Comparison of ENCODE assay signal across 13 cellular contexts in the genomic region with DNA sequence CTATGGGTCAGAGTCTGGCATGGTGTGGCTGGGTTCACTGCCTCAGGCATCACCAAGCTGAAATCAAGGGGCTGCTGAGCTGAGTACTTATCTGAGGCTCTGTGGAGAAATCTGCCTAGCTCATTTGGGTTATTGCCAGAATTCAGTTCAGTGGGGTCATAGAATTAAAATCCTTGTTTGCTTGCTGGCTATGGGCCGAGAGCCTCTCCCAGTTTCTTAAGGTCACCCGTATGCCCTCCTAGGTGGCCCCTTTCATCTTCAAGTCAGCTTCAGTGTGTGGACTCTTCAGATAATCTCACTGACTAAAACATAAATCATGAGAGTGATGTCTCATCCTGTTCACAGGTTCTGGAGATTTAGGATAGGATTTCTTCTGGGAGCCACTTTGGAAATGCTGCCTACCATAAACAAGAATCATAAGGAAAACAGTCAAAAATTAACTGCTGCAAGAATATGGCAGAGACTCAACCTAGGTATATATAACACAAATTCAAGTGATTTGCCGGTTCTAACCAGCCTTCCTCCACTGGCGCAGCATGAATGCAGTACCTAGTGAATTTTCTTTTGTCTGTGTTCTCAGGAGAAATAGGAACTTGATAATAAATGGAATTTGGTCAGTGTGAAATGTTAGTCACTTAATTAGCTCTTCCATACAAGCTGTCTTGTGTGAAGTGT. TPM values are rescaled to one million over a fixed set of nuclear protein-coding genes. Genes with fewer than 3 reads are reported as not detected.
DNase-seq lines count a peak whose midpoint lies in the region; ATAC-seq and TF ChIP-seq lines count a peak whose summit lies in the region.
"Had no signal": no experiment of that assay in that cellular context is flagged by ENCODE, and none has a peak within 500 bp of the region (broad histone marks: within the 10 kb centered on the region; RNA-seq: fewer than 3 reads in every experiment).

No MANE protein-coding gene starts in this region.

- WGBS in right cardiac atrium = 63% methylated on average over 4 of the region's 4 CpGs

- DNase-seq in right cardiac atrium (peak in 1 of 3 donors; percentile 28), Right ventricle myocardium superior (no peak), astrocyte of the hippocampus (ENCODE audit: low read depth, low spot score) (peak; percentile 45), lower lobe of right lung (peak; percentile 38), UCSD-AML1 (lab: John Stamatoyannopoulos, UW; ENCODE audit: unreplicated experiment) (no peak), NCI-H510A treated with DMSO at 0.1 percent for 48 hours (lab: John Stamatoyannopoulos, UW) (no peak), islet precursor cell (no peak), glomerular visceral epithelial cell (ENCODE audit: extremely low spot score) (no peak)
- DNase-seq: activated T-cell treated with anti-CD3 and anti-CD28 coated beads, Interleukin-2, amount 50 U/mL, for 24 hours; effector memory CD8-positive, alpha-beta T cell; MV-4-11; NCI-H524; occipital lobe had no signal

- H3K9me3 ChIP-seq in right cardiac atrium (ENCODE audit: control insufficient read depth, low read length) = no peaks in the 10 kb centered on the region
- no peaks in the 10 kb centered on the region for H3K9me3 ChIP-seq in lower lobe of right lung

- H3K27me3 ChIP-seq in right cardiac atrium (ENCODE audit: control insufficient read depth, insufficient read depth) = no peaks in the 10 kb centered on the region
- no peaks in the 10 kb centered on the region for H3K27me3 ChIP-seq in lower lobe of right lung (ENCODE audit: low read depth)

- TF ChIP-seq CTCF in lower lobe of right lung (IDR thresholded peaks at IDR 0.05) = no peak

- no peaks in the 10 kb centered on the region for H3K4me1 ChIP-seq in right cardiac atrium (ENCODE audit: control insufficient read depth, insufficient read depth, low read length)
- H3K4me1 ChIP-seq in lower lobe of right lung = peaks cover 21% of the 10 kb centered on the region

- H3K27ac ChIP-seq in right cardiac atrium (ENCODE audit: low read length) = no peak overlapping the region
- no peak overlapping the region for H3K27ac ChIP-seq in lower lobe of right lung

- H3K36me3 ChIP-seq in lower lobe of right lung = no peaks in the 10 kb centered on the region

- ATAC-seq in right cardiac atrium (peak; percentile 75 to 76), Right ventricle myocardium superior (ENCODE audit: poor library complexity) (no peak), lower lobe of right lung (peak; percentile 43 to 48)
- ATAC-seq: effector memory CD8-positive, alpha-beta T cell had no signal

- H3K4me3 ChIP-seq in right cardiac atrium (ENCODE audit: low read length) = no peak overlapping the region
- H3K4me3 ChIP-seq in lower lobe of right lung = no peak overlapping the region

- intact Hi-C loops in right cardiac atrium (cut with DNase I) = no loop called here
- intact Hi-C loops in Right ventricle myocardium superior (cut with DNase I) = no loop called here
- intact Hi-C loops in lower lobe of right lung (cut with DNase I) = no loop called here

RNA-seq across cellular contexts. Expression of a gene that starts 5.3 kb away (rescaled TPM):
- total RNA-seq in right cardiac atrium (10 to 100 TPM; 11.0 to 31.2 (median 27.5) TPM), Right ventricle myocardium superior (4.7 TPM), lower lobe of right lung (48.9 TPM)
- polyA plus RNA-seq in right cardiac atrium = 14.5 TPM

Comparison
In these comparisons a context has a peak if more than half of its experiments do, and no peak if none do; other contexts are left out.
1. DNase-seq: peak in astrocyte of the hippocampus (single experiment) and lower lobe of right lung (single experiment); none in Right ventricle myocardium superior (single experiment), UCSD-AML1 (single experiment), NCI-H510A treated with DMSO at 0.1 percent for 48 hours (single experiment), islet precursor cell (single experiment) and glomerular visceral epithelial cell (single experiment).